In genomic region chr2:157439792-157440186, GRCh38 we compare ENCODE assay signal across 1 cellular context.
TF ChIP-seq lines count a peak whose summit lies in the region.

No MANE protein-coding gene starts in this region.

TF ChIP-seq in GM12878, 131 proteins besides CTCF, POLR2A, EP300 and RAD21 (continued from another document):
- TF ChIP-seq CUX1 (IDR thresholded peaks at IDR 0.05; ENCODE audit: insufficient replicate concordance, low read depth, low read length) (no peak), EGR1 (IDR thresholded peaks at IDR 0.05; ENCODE audit: borderline replicate concordance in 1 of 2, low read depth in 2 of 2, low read length in 2 of 2) (peak in 1 of 2 experiments; percentile 73; a peak in 2 of 3 replicates), BCL3 (IDR thresholded peaks at IDR 0.05; ENCODE audit: borderline replicate concordance, insufficient read depth, low read depth, low read length, poor library complexity, severe bottlenecking) (peak; percentile 1), MTA2 (IDR thresholded peaks at IDR 0.05; ENCODE audit: low read depth) (peak; percentile 39), MTA3 (IDR thresholded peaks at IDR 0.05; ENCODE audit: borderline replicate concordance, low read length) (0 out of 2 replicates have a peak, but pooled peaks have one; percentile 39), TAF1 (IDR thresholded peaks at IDR 0.05; ENCODE audit: borderline replicate concordance, low read depth, low read length) (0 out of 2 replicates have a peak, but pooled peaks have one; percentile 14), IKZF1 (conservative IDR thresholded peaks at IDR 0.05) (peak; percentile 71), NR2C1 (IDR thresholded peaks at IDR 0.05) (peak; percentile 55), ZNF24 (IDR thresholded peaks at IDR 0.05) (0 out of 2 replicates have a peak, but pooled peaks have one; percentile 52), HDGF (IDR thresholded peaks at IDR 0.05) (no peak), ATF2 (IDR thresholded peaks at IDR 0.05; ENCODE audit: low read length) (peak; percentile 62), BHLHE40 (IDR thresholded peaks at IDR 0.05; ENCODE audit: borderline replicate concordance in 1 of 2, low read depth in 2 of 2, low read length in 1 of 2) (no peak; a peak in 1 of 4 replicates), CREM (IDR thresholded peaks at IDR 0.05; ENCODE audit: low read depth) (peak; percentile 18; the same call in 1 of the 2 replicates), JUNB (IDR thresholded peaks at IDR 0.05) (peak; percentile 46), CBX3 (IDR thresholded peaks at IDR 0.05; ENCODE audit: borderline replicate concordance, low read depth) (no peak), SREBF1 (IDR thresholded peaks at IDR 0.05; ENCODE audit: low read length) (no peak), MLLT1 (IDR thresholded peaks at IDR 0.05) (peak; percentile 12; the same call in 1 of the 2 replicates), IKZF2 (IDR thresholded peaks at IDR 0.05) (peak in 1 of 2 experiments; percentile 38; a peak in 1 of 4 replicates), ZNF687 (IDR thresholded peaks at IDR 0.05) (peak; percentile 67), CREB1 (IDR thresholded peaks at IDR 0.05; ENCODE audit: low read depth) (peak; percentile 13; the same call in 1 of the 2 replicates), GABPA (IDR thresholded peaks at IDR 0.05; ENCODE audit: low read depth) (peak; percentile 42; the same call in 1 of the 2 replicates), TBL1XR1 (IDR thresholded peaks at IDR 0.05; ENCODE audit: low read depth, low read length) (peak; percentile 58; the same call in 1 of the 2 replicates), DPF2 (IDR thresholded peaks at IDR 0.05) (no peak), RAD51 (IDR thresholded peaks at IDR 0.05) (no peak), BCL11A (IDR thresholded peaks at IDR 0.05; ENCODE audit: low read depth, low read length) (0 out of 2 replicates have a peak, but pooled peaks have one; percentile 14)
- TF ChIP-seq, protein P1, sequence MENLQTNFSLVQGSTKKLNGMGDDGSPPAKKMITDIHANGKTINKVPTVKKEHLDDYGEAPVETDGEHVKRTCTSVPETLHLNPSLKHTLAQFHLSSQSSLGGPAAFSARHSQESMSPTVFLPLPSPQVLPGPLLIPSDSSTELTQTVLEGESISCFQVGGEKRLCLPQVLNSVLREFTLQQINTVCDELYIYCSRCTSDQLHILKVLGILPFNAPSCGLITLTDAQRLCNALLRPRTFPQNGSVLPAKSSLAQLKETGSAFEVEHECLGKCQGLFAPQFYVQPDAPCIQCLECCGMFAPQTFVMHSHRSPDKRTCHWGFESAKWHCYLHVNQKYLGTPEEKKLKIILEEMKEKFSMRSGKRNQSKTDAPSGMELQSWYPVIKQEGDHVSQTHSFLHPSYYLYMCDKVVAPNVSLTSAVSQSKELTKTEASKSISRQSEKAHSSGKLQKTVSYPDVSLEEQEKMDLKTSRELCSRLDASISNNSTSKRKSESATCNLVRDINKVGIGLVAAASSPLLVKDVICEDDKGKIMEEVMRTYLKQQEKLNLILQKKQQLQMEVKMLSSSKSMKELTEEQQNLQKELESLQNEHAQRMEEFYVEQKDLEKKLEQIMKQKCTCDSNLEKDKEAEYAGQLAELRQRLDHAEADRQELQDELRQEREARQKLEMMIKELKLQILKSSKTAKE (IDR thresholded peaks at IDR 0.05; ENCODE audit: low read depth, poor library complexity, severe bottlenecking) = no peak
